Comparison of ENCODE assay signal across 11 cellular contexts in the genomic region with DNA sequence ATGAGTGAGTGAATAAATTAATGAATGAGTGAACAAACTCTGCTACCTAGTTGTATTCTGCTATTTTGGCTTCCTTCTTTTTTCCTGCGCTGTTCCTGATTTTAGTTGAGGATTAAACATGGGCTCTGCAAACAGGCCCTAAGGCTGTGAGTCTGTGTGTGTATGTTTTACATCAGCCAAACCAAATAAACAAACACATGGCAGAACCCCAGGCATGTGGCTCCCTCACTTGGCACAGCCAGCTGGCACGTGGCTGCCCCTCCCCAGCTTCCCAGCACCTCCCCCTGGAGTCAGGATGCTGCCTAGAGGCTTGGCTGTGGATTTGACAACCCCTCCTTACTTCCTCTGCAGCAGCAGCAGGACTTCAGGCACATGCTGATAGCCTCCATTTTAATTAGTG.
A peak's percentile ranks its signal among the peaks of the same experiment; 100 is the strongest.
DNase-seq lines count a peak whose midpoint lies in the region; ATAC-seq, FAIRE-seq and TF ChIP-seq lines count a peak whose summit lies in the region.
"Had no signal": no experiment of that assay in that cellular context is flagged by ENCODE, and none has a peak within 500 bp of the region (broad histone marks: within the 10 kb centered on the region; RNA-seq: fewer than 3 reads in every experiment).

No MANE protein-coding gene starts in this region.

- H3K27me3 ChIP-seq in BJ (ENCODE audit: control insufficient read depth, insufficient read depth, low read length), result no peaks in the 10 kb centered on the region
- no peaks in the 10 kb centered on the region for H3K27me3 ChIP-seq in HepG2 (ENCODE audit: control insufficient read depth in 1 of 2, insufficient read depth in 2 of 2, low read length in 2 of 2)

- peaks cover 10% of the 10 kb centered on the region for H3K4me1 ChIP-seq in HepG2 (ENCODE audit: insufficient read depth, low read length)

- no peak overlapping the region for H3K27ac ChIP-seq in HepG2 (ENCODE audit: extremely low read length, insufficient read depth, low read length)
- H3K27ac ChIP-seq: HL-60 had no signal

- DNase-seq in BJ (ENCODE audit: low read depth) (peak; percentile 43), NCI-H2029 (lab: John Stamatoyannopoulos, UW) (peak; percentile 94), T47D (ENCODE audit: low read depth in 1 of 2, low spot score in 1 of 2) (peak; percentile 47 to 85), HepG2 (ENCODE audit: low spot score) (no peak), cerebellar nuclear complex (lab: John Stamatoyannopoulos, UW) (no peak)
- no peak for DNase-seq in stimulated activated CD4-positive, alpha-beta T cell treated with anti-CD3 and anti-CD28 coated beads, Interleukin-2, amount 100 ng/mL, for 48 hours
- DNase-seq: SW 1271 had no signal

- H3K9ac ChIP-seq in HepG2 (ENCODE audit: insufficient read depth, low read depth, low read length), result no peak overlapping the region

- CTCF ChIA-PET in BJ (lab: Yijun Ruan, JAX) (no interaction called here), HepG2 (lab: Yijun Ruan, JAX; ENCODE audit: low intra/inter-chr PET ratio, low total read pairs) (no interaction called here)

- 89% methylated on average over 1 of the region's 2 CpGs for WGBS in HepG2 (ENCODE audit: low lambda C conversion rate)

- no peak overlapping the region for H2AFZ ChIP-seq in HepG2 (ENCODE audit: low read length)

- POLR2A ChIA-PET in BJ (lab: Charles Lee) (no interaction called here), HepG2 (lab: Yijun Ruan, JAX) (no interaction called here)

- no peak for TF ChIP-seq RAD21 in HepG2 (CRISPR knock-in tag; IDR thresholded peaks at IDR 0.05)

- ATAC-seq in HepG2 (no peak), GM21529 (IDR thresholded peaks at IDR 0.05; ENCODE audit: unreplicated experiment) (no peak), GM18873 (IDR thresholded peaks at IDR 0.05; ENCODE audit: low FRiP score, unreplicated experiment) (no peak)

- no peak for FAIRE-seq in HepG2 (lab: Jason Lieb, UNC)
- FAIRE-seq: keratinocyte had no signal

- BruUV-seq in HepG2 (replicated peaks; lab: Mats Ljungman, UMichigan), result no TSS peak

- TF ChIP-seq EP300 in HepG2 (IDR thresholded peaks at IDR 0.05; ENCODE audit: low read depth in 2 of 2, low read length in 2 of 2), result no peak
- TF ChIP-seq EP300 in HepG2 (CRISPR knock-in tag; IDR thresholded peaks at IDR 0.05; ENCODE audit: borderline replicate concordance), result no peak

- H3K9me3 ChIP-seq in HepG2 (ENCODE audit: low read length), result no peaks in the 10 kb centered on the region

- intact Hi-C loops in HepG2 (cut with micrococcal nuclease; ENCODE audit: unreplicated experiment), result no loop called here

- in situ Hi-C loops in T47D (cut with HindIII; ENCODE audit: low pct_unique_long_range_greater_than_20kb, low sequenced_read_pairs), result no loop called here
- in situ Hi-C loops in HepG2 (cut with HindIII; ENCODE audit: extremely low pct_ligation_motif_present, low pct_unique_long_range_greater_than_20kb), result no loop called here

- TF ChIP-seq POLR2A in HepG2 (IDR thresholded peaks at IDR 0.05; ENCODE audit: insufficient read depth in 1 of 2, low read depth in 2 of 2, low read length in 2 of 2), result no peak

- TF ChIP-seq CTCF in BJ (IDR thresholded peaks at IDR 0.05; ENCODE audit: insufficient read depth, low read depth, low read length) (peak; percentile 7; the same call in 1 of the 2 replicates), HepG2 (CRISPR knock-in tag; IDR thresholded peaks at IDR 0.05) (no peak)

- no peaks in the 10 kb centered on the region for H4K20me1 ChIP-seq in HepG2 (ENCODE audit: insufficient read depth, low read length)

- H3K4me3 ChIP-seq in BJ (ENCODE audit: low read depth, low read length), result no peak overlapping the region
- H3K4me3 ChIP-seq in HepG2 (replicated peaks in 1 of 3; ENCODE audit: insufficient read depth in 1 of 3, low read depth in 2 of 3, low read length in 3 of 3), result no peak overlapping the region

- H3K4me2 ChIP-seq in HepG2 (ENCODE audit: low read depth, low read length), result no peak overlapping the region

- H3K36me3 ChIP-seq in BJ (ENCODE audit: control insufficient read depth, insufficient read depth, low read length), result no peaks in the 10 kb centered on the region
- H3K36me3 ChIP-seq in HepG2 (replicated peaks in 1 of 2; ENCODE audit: control insufficient read depth in 1 of 2, insufficient read depth in 2 of 2, low read length in 2 of 2), result no peaks in the 10 kb centered on the region

- no peaks in the 10 kb centered on the region for H3K79me2 ChIP-seq in HepG2 (ENCODE audit: insufficient read depth, low read length)

TF ChIP-seq in HepG2, 621 proteins besides CTCF, POLR2A, EP300 and RAD21:
- TF ChIP-seq, protein P1, sequence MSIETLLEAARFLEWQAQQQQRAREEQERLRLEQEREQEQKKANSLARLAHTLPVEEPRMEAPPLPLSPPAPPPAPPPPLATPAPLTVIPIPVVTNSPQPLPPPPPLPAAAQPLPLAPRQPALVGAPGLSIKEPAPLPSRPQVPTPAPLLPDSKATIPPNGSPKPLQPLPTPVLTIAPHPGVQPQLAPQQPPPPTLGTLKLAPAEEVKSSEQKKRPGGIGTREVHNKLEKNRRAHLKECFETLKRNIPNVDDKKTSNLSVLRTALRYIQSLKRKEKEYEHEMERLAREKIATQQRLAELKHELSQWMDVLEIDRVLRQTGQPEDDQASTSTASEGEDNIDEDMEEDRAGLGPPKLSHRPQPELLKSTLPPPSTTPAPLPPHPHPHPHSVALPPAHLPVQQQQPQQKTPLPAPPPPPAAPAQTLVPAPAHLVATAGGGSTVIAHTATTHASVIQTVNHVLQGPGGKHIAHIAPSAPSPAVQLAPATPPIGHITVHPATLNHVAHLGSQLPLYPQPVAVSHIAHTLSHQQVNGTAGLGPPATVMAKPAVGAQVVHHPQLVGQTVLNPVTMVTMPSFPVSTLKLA (IDR thresholded peaks at IDR 0.05), result peak; percentile 78
- TF ChIP-seq RXRA (CRISPR knock-in tag; IDR thresholded peaks at IDR 0.05), result no peak

Comparison
In these comparisons a context has a peak if more than half of its experiments do, and no peak if none do; other contexts are left out.
1. DNase-seq: peak in BJ (single experiment), NCI-H2029 (single experiment) and T47D (2 of 2); none in HepG2 (single experiment), stimulated activated CD4-positive, alpha-beta T cell treated with anti-CD3 and anti-CD28 coated beads, Interleukin-2, amount 100 ng/mL, for 48 hours (0 of 2) and cerebellar nuclear complex (0 of 2).